ENCODE assay signal across 22 cellular contexts in the genomic region with DNA sequence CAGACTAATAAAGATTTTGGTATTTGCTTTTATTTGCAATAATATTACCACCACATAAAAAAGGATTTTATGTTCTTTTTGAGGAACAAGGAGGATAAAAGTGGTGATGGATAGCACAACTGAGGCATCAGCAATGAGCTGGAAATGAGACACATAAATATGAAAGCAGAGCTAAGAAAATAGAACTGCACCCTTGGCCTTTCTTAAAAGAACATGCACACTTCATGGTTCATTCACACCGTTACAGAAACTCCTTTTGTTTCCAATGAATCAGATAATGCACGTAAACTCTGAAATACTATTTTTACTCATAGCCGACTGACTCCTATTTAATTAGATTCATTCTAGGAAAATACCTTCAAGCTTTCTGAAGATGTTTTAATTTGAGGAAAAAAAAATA. TPM values are rescaled to one million over a fixed set of nuclear protein-coding genes. Genes with fewer than 3 reads are reported as not detected.
DNase-seq lines count a peak whose midpoint lies in the region; ATAC-seq, FAIRE-seq and TF ChIP-seq lines count a peak whose summit lies in the region.
"Had no signal": no experiment of that assay in that cellular context is flagged by ENCODE, and none has a peak within 500 bp of the region (broad histone marks: within the 10 kb centered on the region; RNA-seq: fewer than 3 reads in every experiment).

No MANE protein-coding gene starts in this region.

- H3K9me3 Mint-ChIP-seq in activated CD4-positive, alpha-beta T cell treated with anti-CD3 and anti-CD28 coated beads for 36 hours (ENCODE audit: low read depth) = no peaks in the 10 kb centered on the region
- H3K9me3 Mint-ChIP-seq in activated T-helper 17 cell treated with anti-CD3 and anti-CD28 coated beads, Interleukin-2, amount 50 U/mL, for 72 hours = no peaks in the 10 kb centered on the region
- no peaks in the 10 kb centered on the region for H3K9me3 Mint-ChIP-seq in HFFc6
- H3K9me3 Mint-ChIP-seq: CD4-positive, alpha-beta T cell; CD8-positive, alpha-beta T cell had no signal

- TF ChIP-seq POLR2A in esophagus muscularis mucosa (IDR thresholded peaks at IDR 0.05; ENCODE audit: low read depth) = no peak

- WGBS in esophagus muscularis mucosa = 52% methylated on average over 3 of the region's 3 CpGs

- no peaks in the 10 kb centered on the region for H3K36me3 ChIP-seq in esophagus muscularis mucosa
- H3K36me3 ChIP-seq: BLaER1 treated with 17β-estradiol and CSF1 and Interleukin-3, amounts not matched to agents 10 nM and 100 nM had no signal

- POLR2A ChIA-PET in activated CD4-positive, alpha-beta T cell treated with anti-CD3 and anti-CD28 coated beads for 36 hours (lab: Charles Lee) = no interaction called here

- H3K4me3 ChIP-seq in esophagus muscularis mucosa = no peak overlapping the region
- H3K4me3 ChIP-seq: A549; BLaER1 treated with 17β-estradiol and CSF1 and Interleukin-3, amounts not matched to agents 10 nM and 100 nM had no signal

- intact Hi-C loops in activated CD4-positive, alpha-beta T cell treated with anti-CD3 and anti-CD28 coated beads for 36 hours (cut with DNase I, micrococcal nuclease) = no loop called here
- intact Hi-C loops in esophagus muscularis mucosa (cut with DNase I) = no loop called here

- H3K27me3 Mint-ChIP-seq in activated CD4-positive, alpha-beta T cell treated with anti-CD3 and anti-CD28 coated beads for 36 hours = peaks cover 18% of the 10 kb centered on the region
- H3K27me3 Mint-ChIP-seq in activated T-helper 17 cell treated with anti-CD3 and anti-CD28 coated beads, Interleukin-2, amount 50 U/mL, for 72 hours = peaks cover 8% of the 10 kb centered on the region
- H3K27me3 Mint-ChIP-seq in HFFc6 (ENCODE audit: insufficient read depth) = no peaks in the 10 kb centered on the region

- H3K4me1 Mint-ChIP-seq in activated CD4-positive, alpha-beta T cell treated with anti-CD3 and anti-CD28 coated beads for 36 hours = peaks cover 3% of the 10 kb centered on the region
- no peaks in the 10 kb centered on the region for H3K4me1 Mint-ChIP-seq in activated T-helper 17 cell treated with anti-CD3 and anti-CD28 coated beads, Interleukin-2, amount 50 U/mL, for 72 hours
- no peaks in the 10 kb centered on the region for H3K4me1 Mint-ChIP-seq in HFFc6 (ENCODE audit: low read depth)
- H3K4me1 Mint-ChIP-seq: B cell had no signal

- TF ChIP-seq CTCF in esophagus muscularis mucosa (IDR thresholded peaks at IDR 0.05) = no peak
- TF ChIP-seq CTCF in HFFc6 (IDR thresholded peaks at IDR 0.05) = no peak

- no peak overlapping the region for H3K27ac Mint-ChIP-seq in activated CD4-positive, alpha-beta T cell treated with anti-CD3 and anti-CD28 coated beads for 36 hours
- H3K27ac Mint-ChIP-seq in activated T-helper 17 cell treated with anti-CD3 and anti-CD28 coated beads, Interleukin-2, amount 50 U/mL, for 72 hours = no peak overlapping the region
- H3K27ac Mint-ChIP-seq in HFFc6 = no peak overlapping the region
- H3K27ac Mint-ChIP-seq: B cell; CD4-positive, alpha-beta T cell; CD8-positive, alpha-beta T cell had no signal

- CTCF ChIA-PET in activated CD4-positive, alpha-beta T cell treated with anti-CD3 and anti-CD28 coated beads for 36 hours (lab: Charles Lee) = no interaction called here

- ATAC-seq in activated CD4-positive, alpha-beta T cell treated with anti-CD3 and anti-CD28 coated beads for 36 hours = peak; percentile 55
- peak; percentile 44 for ATAC-seq in activated T-helper 17 cell treated with anti-CD3 and anti-CD28 coated beads, Interleukin-2, amount 50 U/mL, for 72 hours (replicated peaks)
- ATAC-seq: A549; CD8-positive, alpha-beta T cell had no signal

- H3K4me1 ChIP-seq in esophagus muscularis mucosa = peaks cover 0 to 38% (median 29%) of the 10 kb centered on the region in 4 donors
- H3K4me1 ChIP-seq: A549; BLaER1 treated with 17β-estradiol and CSF1 and Interleukin-3, amounts not matched to agents 10 nM and 100 nM; Caco-2 had no signal

- no peak overlapping the region for H3K4me3 Mint-ChIP-seq in activated CD4-positive, alpha-beta T cell treated with anti-CD3 and anti-CD28 coated beads for 36 hours
- H3K4me3 Mint-ChIP-seq in activated T-helper 17 cell treated with anti-CD3 and anti-CD28 coated beads, Interleukin-2, amount 50 U/mL, for 72 hours = no peak overlapping the region
- no peak overlapping the region for H3K4me3 Mint-ChIP-seq in HFFc6
- H3K4me3 Mint-ChIP-seq: B cell; CD4-positive, alpha-beta T cell; CD8-positive, alpha-beta T cell had no signal

- peak; percentile 9 for FAIRE-seq in islet of Langerhans (lab: Jason Lieb, UNC)
- FAIRE-seq: A549, D721Med, G401.6, GM12891 had no signal

- DNase-seq in activated CD4-positive, alpha-beta T cell treated with anti-CD3 and anti-CD28 coated beads for 36 hours = no peak
- DNase-seq in activated CD4-positive, alpha-beta T cell treated with anti-CD3 and anti-CD28 coated beads, Interleukin-2, amount 50 U/mL, for 4 hours = no peak
- no peak for DNase-seq in esophagus muscularis mucosa (ENCODE audit: extremely low spot score)
- DNase-seq in HFFc6 = no peak
- DNase-seq in stimulated activated CD4-positive, alpha-beta T cell treated with anti-CD3 and anti-CD28 coated beads, Interleukin-4, amount 100 ng/mL, for 1 hour = no peak
- DNase-seq: AML-193; Caco-2; Calu3; CD4-positive, alpha-beta T cell; CD8-positive, alpha-beta T cell; DMS79 treated with DMSO at 0.1 percent for 48 hours; GF-D8 had no signal

- no peaks in the 10 kb centered on the region for H3K36me3 Mint-ChIP-seq in activated CD4-positive, alpha-beta T cell treated with anti-CD3 and anti-CD28 coated beads for 36 hours (ENCODE audit: low read depth)
- no peaks in the 10 kb centered on the region for H3K36me3 Mint-ChIP-seq in activated T-helper 17 cell treated with anti-CD3 and anti-CD28 coated beads, Interleukin-2, amount 50 U/mL, for 72 hours (ENCODE audit: low read depth)
- no peaks in the 10 kb centered on the region for H3K36me3 Mint-ChIP-seq in HFFc6 (ENCODE audit: low read depth)
- H3K36me3 Mint-ChIP-seq: CD8-positive, alpha-beta T cell had no signal

- no peaks in the 10 kb centered on the region for H3K27me3 ChIP-seq in esophagus muscularis mucosa
- H3K27me3 ChIP-seq: BLaER1 treated with 17β-estradiol and CSF1 and Interleukin-3, amounts not matched to agents 10 nM and 100 nM had no signal

- H3K9me3 ChIP-seq in esophagus muscularis mucosa = no peaks in the 10 kb centered on the region
- H3K9me3 ChIP-seq: A549; BLaER1 treated with 17β-estradiol and CSF1 and Interleukin-3, amounts not matched to agents 10 nM and 100 nM; Caco-2 had no signal

- TF ChIP-seq EP300 in esophagus muscularis mucosa (IDR thresholded peaks at IDR 0.05) = no peak

- H3K27ac ChIP-seq in esophagus muscularis mucosa (replicated peaks in 1 of 4) = peak overlapping the region; percentile 2 to 16 (median 8)
- H3K27ac ChIP-seq: 22Rv1; A549; BLaER1 treated with 17β-estradiol and CSF1 and Interleukin-3, amounts not matched to agents 10 nM and 100 nM; C4-2B had no signal

RNA-seq across cellular contexts. Expression of a gene that starts 19.9 kb away (rescaled TPM):
- total RNA-seq in activated CD4-positive, alpha-beta T cell treated with anti-CD3 and anti-CD28 coated beads for 36 hours = 10 to 100 TPM in 1 of 2 experiments, 1 to 10 TPM in 1; 8.1 to 14.0 TPM
- 1 to 10 TPM; 3.9 to 9.9 TPM for total RNA-seq in activated T-helper 17 cell treated with anti-CD3 and anti-CD28 coated beads, Interleukin-2, amount 50 U/mL, for 72 hours
- total RNA-seq in esophagus muscularis mucosa = 10 to 100 TPM in 1 of 4 donors, 1 to 10 TPM in 3; 7.7 to 12.9 (median 8.5) TPM
- total RNA-seq in HFFc6 (2021; fragmentation: NEBNext Ultra II Directional; extraction: Animal tissue kit (Norgen Biotek cat#: 25700)) = 10 to 100 TPM in 4 of 6 experiments, 1 to 10 TPM in 2; 8.9 to 14.8 (median 12.1) TPM
